ENCODE assay signal across 26 cellular contexts in the genomic region with DNA sequence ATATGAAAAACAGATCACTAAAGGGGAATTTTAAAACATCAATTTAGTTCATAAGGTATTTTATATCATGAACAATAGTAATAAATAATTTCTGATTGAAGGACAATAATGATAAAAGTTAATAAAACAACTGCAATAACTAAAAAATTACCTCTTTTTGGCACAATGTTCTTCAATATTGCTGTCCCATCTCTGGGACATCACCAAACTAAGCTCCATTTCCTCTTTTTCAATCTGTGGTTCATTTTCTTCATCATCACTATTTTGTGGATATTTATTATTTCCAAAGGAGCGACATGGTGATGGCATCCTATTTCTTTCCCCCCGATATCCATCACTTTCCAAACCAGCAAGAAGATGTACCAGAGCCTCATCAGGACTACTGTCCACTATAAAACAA.
"Had no signal": no experiment of that assay in that cellular context is flagged by ENCODE, and none has a peak within 500 bp of the region (broad histone marks: within the 10 kb centered on the region; RNA-seq: fewer than 3 reads in every experiment).

No MANE protein-coding gene starts in this region.

- DNase-seq: activated B cell treated with CpG ODN at 0.5 μM for 24 hours; activated CD4-positive, alpha-beta memory T cell treated with anti-CD3 and anti-CD28 coated beads, Interleukin-2, amount 10 ng/mL, durations not matched to agents 7 days and 5 days; activated CD4-positive, alpha-beta T cell treated with anti-CD3 and anti-CD28 coated beads for 1 hour; activated CD4-positive, alpha-beta T cell treated with anti-CD3 and anti-CD28 coated beads for 36 hours; activated CD4-positive, alpha-beta T cell treated with anti-CD3 and anti-CD28 coated beads for 48 hours; activated CD4-positive, alpha-beta T cell treated with anti-CD3 and anti-CD28 coated beads, Interleukin-2, amount 10 ng/mL, durations not matched to agents 7 days and 5 days; activated CD4-positive, alpha-beta T cell treated with anti-CD3 and anti-CD28 coated beads, Interleukin-2, amount 50 U/mL, for 48 hours; activated CD8-positive, alpha-beta memory T cell treated with anti-CD3 and anti-CD28 coated beads for 24 hours; activated CD8-positive, alpha-beta memory T cell treated with anti-CD3 and anti-CD28 coated beads, Interleukin-2, amount 10 ng/mL, durations not matched to agents 7 days and 5 days; activated CD8-positive, alpha-beta memory T cell treated with anti-CD3 and anti-CD28 coated beads, Interleukin-2, amount 50 U/mL, for 48 hours; activated CD8-positive, alpha-beta T cell treated with anti-CD3 and anti-CD28 coated beads, Interleukin-2, amount 10 ng/mL, durations not matched to agents 7 days and 5 days; activated effector memory CD4-positive, alpha-beta T cell treated with Interleukin-2 at 50 U/mL for 16 hours; activated gamma-delta T cell; activated naive CD4-positive, alpha-beta T cell treated with anti-CD3 and anti-CD28 coated beads, Interleukin-2, amount 10 ng/mL, durations not matched to agents 7 days and 5 days; activated naive CD4-positive, alpha-beta T cell treated with Interleukin-2 at 50 U/mL for 16 hours; activated naive CD8-positive, alpha-beta T cell treated with anti-CD3 and anti-CD28 coated beads, Interleukin-2, amount 10 ng/mL, durations not matched to agents 7 days and 5 days; activated naive CD8-positive, alpha-beta T cell treated with anti-CD3 and anti-CD28 coated beads, Interleukin-2, amount 50 U/mL, for 24 hours; activated T-cell treated with anti-CD3 and anti-CD28 coated beads, Interleukin-2, amount 50 U/mL, for 24 hours; activated T-cell treated with anti-CD3 and anti-CD28 coated beads, Interleukin-2, amount 50 U/mL, for 48 hours; cerebellar nuclear complex; T-helper 9 cell had no signal

- H3K9me3 ChIP-seq: ascending aorta had no signal

- H3K4me3 ChIP-seq: ascending aorta, cardiac muscle cell had no signal

- ATAC-seq: activated CD4-positive, alpha-beta T cell treated with anti-CD3 and anti-CD28 coated beads for 36 hours; activated CD8-positive, alpha-beta T cell treated with anti-CD3 and anti-CD28 coated beads, Interleukin-2, amount 10 ng/mL, durations not matched to agents 7 days and 5 days; activated naive CD8-positive, alpha-beta T cell treated with anti-CD3 and anti-CD28 coated beads, Interleukin-2, amount 50 U/mL, for 24 hours had no signal

- H3K27ac ChIP-seq: ascending aorta, cardiac muscle cell, VCaP had no signal

- H3K27me3 ChIP-seq: ascending aorta, cardiac muscle cell had no signal

- FAIRE-seq: bronchial epithelial cell, TTC549 had no signal
